ENCODE assay signal across 8 cellular contexts in genomic region chrX:6021316-6022091, GRCh38.
DNase-seq lines count a peak whose midpoint lies in the region; ATAC-seq and TF ChIP-seq lines count a peak whose summit lies in the region.

No MANE protein-coding gene starts in this region.

- H3K9me3 ChIP-seq in OCI-LY7 (ENCODE audit: low read length), result no peaks in the 10 kb centered on the region
- no peaks in the 10 kb centered on the region for H3K9me3 ChIP-seq in esophagus squamous epithelium
- no peaks in the 10 kb centered on the region for H3K9me3 ChIP-seq in prostate gland
- no peaks in the 10 kb centered on the region for H3K9me3 ChIP-seq in MG63

- H3K4me3 ChIP-seq in OCI-LY7 (ENCODE audit: low read depth, low read length, poor library complexity, severe bottlenecking) (no peak overlapping the region), esophagus squamous epithelium (no peak overlapping the region), prostate gland (no peak overlapping the region), MG63 (no peak overlapping the region)

- DNase-seq in ELF-1 (ENCODE audit: low read depth, low spot score), result peak; percentile 76
- DNase-seq in OCI-LY7 (ENCODE audit: low spot score), result peak; percentile 35
- DNase-seq in esophagus squamous epithelium (lab: John Stamatoyannopoulos, UW), result no peak
- peak; percentile 3 for DNase-seq in prostate gland (ENCODE audit: low spot score)
- no peak for DNase-seq in NCI-H1048 (lab: John Stamatoyannopoulos, UW)
- DNase-seq in MG63, result no peak

- H2AFZ ChIP-seq in OCI-LY7 (ENCODE audit: low read length), result no peak overlapping the region

- intact Hi-C loops in OCI-LY7 (cut with micrococcal nuclease; ENCODE audit: unreplicated experiment) (loop anchor here (10.0 kb wide), 1 partner anchor 1273 kb away; no protein-coding TSS in a partner anchor), esophagus squamous epithelium (cut with DNase I) (loop anchor here (5.0 kb wide), 1 partner anchor 446 kb away; no protein-coding TSS in a partner anchor), prostate gland (cut with DNase I) (no loop called here)

- whole genome bisulfite sequencing in esophagus squamous epithelium, 2 donors, result 5 to 17% methylated on average over 3 to 4 of the region's 4 CpGs
- WGBS in prostate gland, result 21% methylated on average over 4 of the region's 4 CpGs

- no TSS peak for BruUV-seq in OCI-LY7 (replicated peaks; lab: Mats Ljungman, UMichigan)

- H3K27ac ChIP-seq in 22Rv1 (no peak overlapping the region), OCI-LY7 (ENCODE audit: low read depth, low read length, poor library complexity, severe bottlenecking) (no peak overlapping the region), esophagus squamous epithelium (no peak overlapping the region), prostate gland (no peak overlapping the region)

- TF ChIP-seq POLR2A in esophagus squamous epithelium (IDR thresholded peaks at IDR 0.05) (no peak), prostate gland (IDR thresholded peaks at IDR 0.05) (no peak)

- H3K9me2 ChIP-seq in OCI-LY7 (ENCODE audit: insufficient read depth, low read length), result no peaks in the 10 kb centered on the region

- H3K79me2 ChIP-seq in OCI-LY7 (ENCODE audit: insufficient read depth, low read depth, low read length), result no peaks in the 10 kb centered on the region

- no peak overlapping the region for H3K4me2 ChIP-seq in OCI-LY7 (ENCODE audit: low read length)

- no peaks in the 10 kb centered on the region for H4K20me1 ChIP-seq in OCI-LY7 (ENCODE audit: insufficient read depth, low read length)

- H3K27me3 ChIP-seq in esophagus squamous epithelium (no peaks in the 10 kb centered on the region), prostate gland (replicated peaks; ENCODE audit: insufficient read depth) (no peaks in the 10 kb centered on the region), MG63 (no peaks in the 10 kb centered on the region)

- H3K4me1 ChIP-seq in OCI-LY7 (ENCODE audit: insufficient read depth, low read length, poor library complexity, severe bottlenecking) (no peaks in the 10 kb centered on the region), esophagus squamous epithelium (no peaks in the 10 kb centered on the region), prostate gland (replicated peaks) (no peaks in the 10 kb centered on the region)

- TF ChIP-seq CTCF in 22Rv1 (IDR thresholded peaks at IDR 0.05) (peak; percentile 65), OCI-LY7 (conservative IDR thresholded peaks at IDR 0.05; ENCODE audit: low read length) (peak; percentile 74), esophagus squamous epithelium (IDR thresholded peaks at IDR 0.05) (peak; percentile 32 to 63 (median 49)), prostate gland (IDR thresholded peaks at IDR 0.05) (peak in 3 of 4 experiments; percentile 34 to 44 (median 39))

- ATAC-seq in HG03175 (IDR thresholded peaks at IDR 0.05; ENCODE audit: unreplicated experiment), result peak; percentile 60

- no peaks in the 10 kb centered on the region for H3K36me3 ChIP-seq in OCI-LY7 (ENCODE audit: insufficient read depth, low read length)
- H3K36me3 ChIP-seq in esophagus squamous epithelium, result no peaks in the 10 kb centered on the region
- no peaks in the 10 kb centered on the region for H3K36me3 ChIP-seq in prostate gland
- no peaks in the 10 kb centered on the region for H3K36me3 ChIP-seq in MG63

- POLR2A ChIA-PET in OCI-LY7 (lab: Charles Lee), result no interaction called here

- CTCF ChIA-PET in OCI-LY7 (lab: Charles Lee; ENCODE audit: unreplicated experiment), result no interaction called here

Comparison
In these comparisons a context has a peak if more than half of its experiments do, and no peak if none do; other contexts are left out.
1. DNase-seq: peak in ELF-1 (single experiment), OCI-LY7 (single experiment) and prostate gland (single experiment); none in esophagus squamous epithelium (single experiment), NCI-H1048 (single experiment) and MG63 (single experiment).
2. Peak in every context shown above with its lines, with median percentiles within 50 percentile points of each other: CTCF ChIP-seq.